ENCODE assay signal across 7 cellular contexts in genomic region chr2:174634130-174635014, GRCh38. TPM values are rescaled to one million over a fixed set of nuclear protein-coding genes. Genes with fewer than 3 reads are reported as not detected.
A peak's percentile ranks its signal among the peaks of the same experiment; 100 is the strongest.
DNase-seq lines count a peak whose midpoint lies in the region; ATAC-seq lines count a peak whose summit lies in the region.

No MANE protein-coding gene starts in this region.

- peaks cover 48% of the 10 kb centered on the region for H3K36me3 Mint-ChIP-seq in T-helper 1 cell treated with Interleukin-12 subunit alpha and Interleukin-12 subunit beta and Interleukin-4 antibody, amounts not matched to agents 30 μg/mL and 1 μg/mL, for 36 hours (ENCODE audit: low read depth)
- peaks cover 10% of the 10 kb centered on the region for H3K36me3 Mint-ChIP-seq in natural killer cell treated with Interleukin-12 subunit alpha and Interleukin-12 subunit beta and Interleukin-15 and Interleukin-18, amount 100 ng/mL, for 72 hours

- H3K9me3 Mint-ChIP-seq in T-helper 1 cell treated with Interleukin-12 subunit alpha and Interleukin-12 subunit beta and Interleukin-4 antibody, amounts not matched to agents 30 μg/mL and 1 μg/mL, for 36 hours, result peaks cover 7% of the 10 kb centered on the region
- no peaks in the 10 kb centered on the region for H3K9me3 Mint-ChIP-seq in natural killer cell treated with Interleukin-12 subunit alpha and Interleukin-12 subunit beta and Interleukin-15 and Interleukin-18, amount 100 ng/mL, for 72 hours

- ATAC-seq in GM19043 (IDR thresholded peaks at IDR 0.05; ENCODE audit: low read depth, unreplicated experiment) (peak; percentile 71), HG03097 (IDR thresholded peaks at IDR 0.05; ENCODE audit: low FRiP score, unreplicated experiment) (peak; percentile 70)
- ATAC-seq in natural killer cell treated with Interleukin-12 subunit alpha and Interleukin-12 subunit beta and Interleukin-15 and Interleukin-18, amount 100 ng/mL, for 72 hours, result peak; percentile 82 to 84

- peak overlapping the region; percentile 91 for H3K4me3 Mint-ChIP-seq in T-helper 1 cell treated with Interleukin-12 subunit alpha and Interleukin-12 subunit beta and Interleukin-4 antibody, amounts not matched to agents 30 μg/mL and 1 μg/mL, for 36 hours
- H3K4me3 Mint-ChIP-seq in natural killer cell treated with Interleukin-12 subunit alpha and Interleukin-12 subunit beta and Interleukin-15 and Interleukin-18, amount 100 ng/mL, for 72 hours, result peak overlapping the region; percentile 93

- peak overlapping the region; percentile 31 for H3K27ac ChIP-seq in cingulate gyrus (ENCODE audit: low read depth, low read length)

- H3K27ac Mint-ChIP-seq in T-helper 1 cell treated with Interleukin-12 subunit alpha and Interleukin-12 subunit beta and Interleukin-4 antibody, amounts not matched to agents 30 μg/mL and 1 μg/mL, for 36 hours, result peak overlapping the region; percentile 91
- H3K27ac Mint-ChIP-seq in natural killer cell treated with Interleukin-12 subunit alpha and Interleukin-12 subunit beta and Interleukin-15 and Interleukin-18, amount 100 ng/mL, for 72 hours, result peak overlapping the region; percentile 96 to 100

- H3K27me3 Mint-ChIP-seq in T-helper 1 cell treated with Interleukin-12 subunit alpha and Interleukin-12 subunit beta and Interleukin-4 antibody, amounts not matched to agents 30 μg/mL and 1 μg/mL, for 36 hours (ENCODE audit: low read depth), result no peaks in the 10 kb centered on the region
- H3K27me3 Mint-ChIP-seq in natural killer cell treated with Interleukin-12 subunit alpha and Interleukin-12 subunit beta and Interleukin-15 and Interleukin-18, amount 100 ng/mL, for 72 hours, result no peaks in the 10 kb centered on the region

- peaks cover 63% of the 10 kb centered on the region for H3K4me1 Mint-ChIP-seq in T-helper 1 cell treated with Interleukin-12 subunit alpha and Interleukin-12 subunit beta and Interleukin-4 antibody, amounts not matched to agents 30 μg/mL and 1 μg/mL, for 36 hours (ENCODE audit: low read depth)
- peaks cover 63 to 77% of the 10 kb centered on the region in 2 donors for H3K4me1 Mint-ChIP-seq in natural killer cell treated with Interleukin-12 subunit alpha and Interleukin-12 subunit beta and Interleukin-15 and Interleukin-18, amount 100 ng/mL, for 72 hours (ENCODE audit: low read depth in 2 of 2)

- DNase-seq in natural killer cell treated with Interleukin-12 subunit alpha and Interleukin-12 subunit beta and Interleukin-15 and Interleukin-18, amount 100 ng/mL, for 72 hours (ENCODE audit: low spot score), result peak; percentile 68
- DNase-seq in islet precursor cell (no peak), T1000 (lab: John Stamatoyannopoulos, UW) (no peak)

RNA-seq across cellular contexts. Expression of gene WIPF1, which starts 36.8 kb away (rescaled TPM):
- total RNA-seq in natural killer cell treated with Interleukin-12 subunit alpha and Interleukin-12 subunit beta and Interleukin-15 and Interleukin-18, amount 100 ng/mL, for 72 hours, result 100 to 1,000 TPM; 284 to 319 TPM
